1 cellular context compared by ENCODE assay signal in genomic region chr12:128810182-128811127, GRCh38.
TF ChIP-seq lines count a peak whose summit lies in the region.

No MANE protein-coding gene starts in this region.

TF ChIP-seq in GM12878, 131 proteins besides CTCF, POLR2A, EP300 and RAD21 (continued from another document):
- TF ChIP-seq ATF7 (IDR thresholded peaks at IDR 0.05; ENCODE audit: low read depth) (peak; percentile 90), BCLAF1 (IDR thresholded peaks at IDR 0.05) (no peak), NKRF (conservative IDR thresholded peaks at IDR 0.05) (0 out of 2 replicates have a peak, but pooled peaks have one; percentile 42), PML (IDR thresholded peaks at IDR 0.05; ENCODE audit: low read length) (peak; percentile 63), SMAD5 (IDR thresholded peaks at IDR 0.05; ENCODE audit: low read depth) (0 out of 2 replicates have a peak, but pooled peaks have one; percentile 52)
TF ChIP-seq in GM12878: peak in this region for 68.
